ENCODE assay signal across 18 cellular contexts in genomic region chr16:79096246-79096645, GRCh38.
"Had no signal": no experiment of that assay in that cellular context is flagged by ENCODE, and none has a peak within 500 bp of the region (broad histone marks: within the 10 kb centered on the region; RNA-seq: fewer than 3 reads in every experiment).

No MANE protein-coding gene starts in this region.

- H3K9me3 ChIP-seq: colonic mucosa, neutrophil, psoas muscle, right lobe of liver, spleen had no signal

- H3K27me3 ChIP-seq: colonic mucosa, neutrophil, right lobe of liver, spleen had no signal

- DNase-seq: colonic mucosa; dermis blood vessel endothelial cell; erythroblast; foreskin keratinocyte; kidney glomerular epithelial cell; mesendoderm; naive thymus-derived CD4-positive, alpha-beta T cell; nephron progenitor cell; psoas muscle; retina; right lobe of liver; spleen; stimulated activated CD4-positive, alpha-beta T cell treated with anti-CD3 and anti-CD28 coated beads, Interleukin-15, amount 100 ng/mL, for 24 hours; stimulated activated CD4-positive, alpha-beta T cell treated with anti-CD3 and anti-CD28 coated beads, Interleukin-1b, Interleukin-23, amount 100 ng/mL, for 48 hours; stimulated activated CD4-positive, alpha-beta T cell treated with anti-CD3 and anti-CD28 coated beads, Interleukin-4, amount 100 ng/mL, for 24 hours; stimulated activated naive B cell treated with anti-CD40 and anti-IgM and Interleukin-4, amounts not matched to agents 10 μg/mL and 1 μg/mL and 100 μg/mL, for 72 hours; trophoblast cell had no signal

- H3K9me3 Mint-ChIP-seq: nephron progenitor cell had no signal

- H3K27ac Mint-ChIP-seq: nephron progenitor cell; stimulated activated naive B cell treated with anti-CD40 and anti-IgM and Interleukin-4, amounts not matched to agents 10 μg/mL and 1 μg/mL and 100 μg/mL, for 72 hours had no signal

- ATAC-seq: foreskin keratinocyte; naive thymus-derived CD4-positive, alpha-beta T cell; psoas muscle; right lobe of liver; stimulated activated naive B cell treated with anti-CD40 and anti-IgM and Interleukin-4, amounts not matched to agents 10 μg/mL and 1 μg/mL and 100 μg/mL, for 72 hours had no signal

- H3K4me3 ChIP-seq: colonic mucosa, psoas muscle, right lobe of liver, spleen had no signal

- H3K36me3 ChIP-seq: colonic mucosa, neutrophil, right lobe of liver, spleen had no signal

- H3K4me3 Mint-ChIP-seq: naive thymus-derived CD4-positive, alpha-beta T cell; nephron progenitor cell; stimulated activated naive B cell treated with anti-CD40 and anti-IgM and Interleukin-4, amounts not matched to agents 10 μg/mL and 1 μg/mL and 100 μg/mL, for 72 hours had no signal

- H3K4me1 ChIP-seq: colonic mucosa, foreskin keratinocyte, psoas muscle, right lobe of liver had no signal
